In genomic region chr2:144693179-144693578, GRCh38 we compare ENCODE assay signal across 23 cellular contexts.
A peak's percentile ranks its signal among the peaks of the same experiment; 100 is the strongest.
DNase-seq lines count a peak whose midpoint lies in the region; ATAC-seq and TF ChIP-seq lines count a peak whose summit lies in the region.
"Had no signal": no experiment of that assay in that cellular context is flagged by ENCODE, and none has a peak within 500 bp of the region (broad histone marks: within the 10 kb centered on the region; RNA-seq: fewer than 3 reads in every experiment).

No MANE protein-coding gene starts in this region.

- no peaks in the 10 kb centered on the region for H3K36me3 Mint-ChIP-seq in naive thymus-derived CD4-positive, alpha-beta T cell
- no peaks in the 10 kb centered on the region for H3K36me3 Mint-ChIP-seq in nephron progenitor cell (ENCODE audit: low read depth)
- H3K36me3 Mint-ChIP-seq: CD4-positive, CD25-positive, alpha-beta regulatory T cell had no signal

- DNase-seq in Right ventricle myocardium inferior (ENCODE audit: missing footprints) (no peak), cardiac septum (ENCODE audit: low spot score) (no peak), CD1c-positive myeloid dendritic cell (ENCODE audit: extremely low spot score) (peak; percentile 61), heart right ventricle (no peak), nephron progenitor cell (no peak), NCI-H2081 treated with DMSO at 0.1 percent for 48 hours (lab: John Stamatoyannopoulos, UW) (no peak)
- DNase-seq in naive thymus-derived CD4-positive, alpha-beta T cell, result no peak
- DNase-seq: 8988T; ACHN; BE2C; CD4-positive, CD25-positive, alpha-beta regulatory T cell; H9; KBM-7; MG63; NCI-H2029; NCI-H446 treated with DMSO at 0.1 percent for 48 hours; NCI-H526 treated with DMSO at 0.1 percent for 48 hours; SIG-M5 had no signal

- peak overlapping the region in 1 of 10 donors; percentile 80 for H3K27ac ChIP-seq in heart right ventricle
- H3K27ac ChIP-seq in naive thymus-derived CD4-positive, alpha-beta T cell (ENCODE audit: low read depth, low read length), result no peak overlapping the region
- H3K27ac ChIP-seq: RWPE1, SK-N-MC had no signal

- 85 to 92% methylated on average over 3 of the region's 3 CpGs for WGBS in heart right ventricle, 2 donors

- POLR2A ChIA-PET in naive thymus-derived CD4-positive, alpha-beta T cell (lab: Charles Lee), result no interaction called here

- ATAC-seq in Right ventricle myocardium inferior, result peak; percentile 54
- peak in 6 of 8 donors; percentile 23 to 82 (median 60) for ATAC-seq in heart right ventricle
- peak; percentile 70 for ATAC-seq in naive thymus-derived CD4-positive, alpha-beta T cell
- no peak for ATAC-seq in GM19452 (IDR thresholded peaks at IDR 0.05; ENCODE audit: unreplicated experiment)
- ATAC-seq: GM23338, Panc1 had no signal

- H3K9me3 ChIP-seq in heart right ventricle, result peaks cover 0 to 6% (median 0%) of the 10 kb centered on the region in 11 donors
- no peaks in the 10 kb centered on the region for H3K9me3 ChIP-seq in naive thymus-derived CD4-positive, alpha-beta T cell (ENCODE audit: control insufficient read depth in 2 of 3, low read length in 3 of 3)
- H3K9me3 ChIP-seq: BE2C, MG63 had no signal

- no peak overlapping the region for H3K4me3 ChIP-seq in heart right ventricle
- H3K4me3 ChIP-seq in naive thymus-derived CD4-positive, alpha-beta T cell (ENCODE audit: low read length), result no peak overlapping the region
- H3K4me3 ChIP-seq: GM23338, MG63, SK-N-MC had no signal

- intact Hi-C loops in Right ventricle myocardium inferior (cut with DNase I) (no loop called here), cardiac septum (cut with DNase I) (no loop called here), heart right ventricle (cut with DNase I) (no loop called here)
- intact Hi-C loops in naive thymus-derived CD4-positive, alpha-beta T cell (cut with micrococcal nuclease), result no loop called here

- H3K27ac Mint-ChIP-seq in naive thymus-derived CD4-positive, alpha-beta T cell, result no peak overlapping the region
- no peak overlapping the region for H3K27ac Mint-ChIP-seq in nephron progenitor cell
- H3K27ac Mint-ChIP-seq: CD4-positive, CD25-positive, alpha-beta regulatory T cell; GM23338; H9 had no signal

- CTCF ChIA-PET in naive thymus-derived CD4-positive, alpha-beta T cell (lab: Charles Lee), result no interaction called here

- H3K4me1 Mint-ChIP-seq in naive thymus-derived CD4-positive, alpha-beta T cell, result no peaks in the 10 kb centered on the region
- peaks cover 18% of the 10 kb centered on the region for H3K4me1 Mint-ChIP-seq in nephron progenitor cell
- H3K4me1 Mint-ChIP-seq: CD4-positive, CD25-positive, alpha-beta regulatory T cell; GM23338; H9 had no signal

- TF ChIP-seq CTCF in heart right ventricle (IDR thresholded peaks at IDR 0.05), result no peak
- no peak for TF ChIP-seq CTCF in nephron progenitor cell (IDR thresholded peaks at IDR 0.05)

- H3K27me3 ChIP-seq in heart right ventricle, result no peaks in the 10 kb centered on the region
- H3K27me3 ChIP-seq in naive thymus-derived CD4-positive, alpha-beta T cell (ENCODE audit: control insufficient read depth in 2 of 2, insufficient read depth in 2 of 2, low read length in 2 of 2), result no peaks in the 10 kb centered on the region
- H3K27me3 ChIP-seq: BE2C, MG63 had no signal

- H3K36me3 ChIP-seq in heart right ventricle, result no peaks in the 10 kb centered on the region
- H3K36me3 ChIP-seq in naive thymus-derived CD4-positive, alpha-beta T cell (ENCODE audit: control insufficient read depth in 2 of 3, insufficient read depth in 3 of 3, low read length in 3 of 3), result no peaks in the 10 kb centered on the region
- H3K36me3 ChIP-seq: BE2C, MG63 had no signal

- H3K27me3 Mint-ChIP-seq in naive thymus-derived CD4-positive, alpha-beta T cell, result peaks cover 0 to 10% (median 0%) of the 10 kb centered on the region in 5 donors
- H3K27me3 Mint-ChIP-seq in nephron progenitor cell (ENCODE audit: low read depth, poor library complexity), result no peaks in the 10 kb centered on the region

- peaks cover 0 to 6% (median 0%) of the 10 kb centered on the region in 11 donors for H3K9me3 Mint-ChIP-seq in naive thymus-derived CD4-positive, alpha-beta T cell
- H3K9me3 Mint-ChIP-seq in nephron progenitor cell, result no peaks in the 10 kb centered on the region
- H3K9me3 Mint-ChIP-seq: GM23338, H9 had no signal

- no peak overlapping the region for H3K4me3 Mint-ChIP-seq in naive thymus-derived CD4-positive, alpha-beta T cell
- H3K4me3 Mint-ChIP-seq in nephron progenitor cell, result no peak overlapping the region
- H3K4me3 Mint-ChIP-seq: GM23338, H9 had no signal

- peaks cover 0 to 17% (median 0%) of the 10 kb centered on the region in 9 donors for H3K4me1 ChIP-seq in heart right ventricle
- no peaks in the 10 kb centered on the region for H3K4me1 ChIP-seq in naive thymus-derived CD4-positive, alpha-beta T cell (ENCODE audit: control insufficient read depth in 2 of 2, insufficient read depth in 2 of 2, low read length in 2 of 2)
- H3K4me1 ChIP-seq: BE2C had no signal
